ENCODE assay signal across 9 cellular contexts in the genomic region with DNA sequence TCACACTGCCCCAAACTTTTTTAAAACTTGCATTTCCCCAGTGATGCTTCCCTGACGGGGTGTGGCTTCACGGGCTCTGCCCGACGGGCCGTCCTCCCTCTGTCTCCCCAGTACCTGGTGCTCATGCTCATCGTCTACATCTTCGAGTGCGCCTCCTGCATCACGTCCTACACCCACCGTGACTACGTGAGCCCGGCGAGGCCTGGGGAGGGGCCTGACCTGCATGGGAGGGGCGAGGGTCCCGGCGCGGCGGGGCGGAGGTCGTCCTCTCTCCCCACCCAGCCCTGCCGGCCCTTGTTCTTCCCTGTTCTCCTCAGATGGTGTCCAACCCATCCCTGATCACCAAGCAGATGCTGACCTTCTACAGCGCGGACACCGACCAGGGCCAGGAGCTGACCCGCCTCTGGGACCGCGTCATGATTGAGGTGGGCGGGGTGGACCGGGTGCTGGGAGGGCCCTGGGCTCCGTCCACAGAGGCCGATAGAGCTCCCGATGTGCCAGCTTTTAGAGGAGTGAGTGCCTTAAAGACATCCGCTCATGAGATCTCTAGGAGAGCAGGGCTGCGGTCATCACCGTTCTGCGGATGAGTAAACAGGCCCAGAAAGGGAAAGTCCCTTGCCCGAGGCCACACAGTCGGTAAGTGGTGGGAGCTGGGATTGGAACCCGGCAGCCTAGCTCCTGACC. TPM values are rescaled to one million over a fixed set of nuclear protein-coding genes. Genes with fewer than 3 reads are reported as not detected.
A peak's percentile ranks its signal among the peaks of the same experiment; 100 is the strongest.
DNase-seq lines count a peak whose midpoint lies in the region; ATAC-seq and TF ChIP-seq lines count a peak whose summit lies in the region.
"Had no signal": no experiment of that assay in that cellular context is flagged by ENCODE, and none has a peak within 500 bp of the region (broad histone marks: within the 10 kb centered on the region; RNA-seq: fewer than 3 reads in every experiment).

No MANE protein-coding gene starts in this region.

- no peak overlapping the region for H3K27ac ChIP-seq in gastrocnemius medialis

- no peaks in the 10 kb centered on the region for H3K36me3 ChIP-seq in gastrocnemius medialis

- peak overlapping the region; percentile 63 for H3K27ac Mint-ChIP-seq in activated T-helper 2 cell treated with anti-CD3 and anti-CD28 coated beads, Interferon-gamma antibody, Interleukin-2, Interleukin-4, amounts not matched to agents 10 μg/mL and 5 μg/mL and 100 μg/mL, durations not matched to agents 14 hours and 24 hours and 36 hours

- H3K4me1 ChIP-seq in gastrocnemius medialis: no peaks in the 10 kb centered on the region

- DNase-seq in GM04504 (ENCODE audit: low read depth): peak; percentile 46
- DNase-seq in NCI-H460 (ENCODE audit: extremely low read depth, low read depth): peak; percentile 33
- peak; percentile 43 for DNase-seq in activated T-helper 2 cell treated with anti-CD3 and anti-CD28 coated beads, Interferon-gamma antibody, Interleukin-2, Interleukin-4, amounts not matched to agents 10 μg/mL and 5 μg/mL and 100 μg/mL, durations not matched to agents 14 hours and 24 hours and 36 hours (ENCODE audit: low spot score)
- peak; percentile 84 for DNase-seq in glomerular visceral epithelial cell (ENCODE audit: extremely low spot score)
- no peak for DNase-seq in gastrocnemius medialis
- DNase-seq in NK-92 treated with Interleukin-12 subunit alpha and Interleukin-12 subunit beta, amount 100 ng/mL, for 24 hours (lab: John Stamatoyannopoulos, UW): no peak
- no peak for DNase-seq in cortex of kidney (lab: John Stamatoyannopoulos, UW)

- no peaks in the 10 kb centered on the region for H3K9me3 Mint-ChIP-seq in activated T-helper 2 cell treated with anti-CD3 and anti-CD28 coated beads, Interferon-gamma antibody, Interleukin-2, Interleukin-4, amounts not matched to agents 10 μg/mL and 5 μg/mL and 100 μg/mL, durations not matched to agents 14 hours and 24 hours and 36 hours

- TF ChIP-seq CTCF in gastrocnemius medialis (IDR thresholded peaks at IDR 0.05 in 4 of 5, conservative IDR thresholded peaks at IDR 0.05 in 1 of 5): no peak

- H3K4me3 ChIP-seq in gastrocnemius medialis: peak overlapping the region; percentile 8 to 38 (median 25)

- H3K9me3 ChIP-seq in gastrocnemius medialis: no peaks in the 10 kb centered on the region

- H3K27me3 Mint-ChIP-seq in activated T-helper 2 cell treated with anti-CD3 and anti-CD28 coated beads, Interferon-gamma antibody, Interleukin-2, Interleukin-4, amounts not matched to agents 10 μg/mL and 5 μg/mL and 100 μg/mL, durations not matched to agents 14 hours and 24 hours and 36 hours (ENCODE audit: low read depth): peaks cover 36% of the 10 kb centered on the region

- peak overlapping the region; percentile 83 for H3K4me3 Mint-ChIP-seq in activated T-helper 2 cell treated with anti-CD3 and anti-CD28 coated beads, Interferon-gamma antibody, Interleukin-2, Interleukin-4, amounts not matched to agents 10 μg/mL and 5 μg/mL and 100 μg/mL, durations not matched to agents 14 hours and 24 hours and 36 hours (ENCODE audit: low read depth)

- peaks cover 20 to 27% (median 26%) of the 10 kb centered on the region in 3 donors for H3K27me3 ChIP-seq in gastrocnemius medialis

- TF ChIP-seq POLR2A in gastrocnemius medialis (IDR thresholded peaks at IDR 0.05): no peak

- in situ Hi-C loops in gastrocnemius medialis (cut with MboI; ENCODE audit: low sequenced_read_pairs in 4 of 4): no loop called here

- ATAC-seq in gastrocnemius medialis: no peak
- ATAC-seq in GM18519 (IDR thresholded peaks at IDR 0.05; ENCODE audit: low FRiP score, unreplicated experiment): no peak

- H3K36me3 Mint-ChIP-seq in activated T-helper 2 cell treated with anti-CD3 and anti-CD28 coated beads, Interferon-gamma antibody, Interleukin-2, Interleukin-4, amounts not matched to agents 10 μg/mL and 5 μg/mL and 100 μg/mL, durations not matched to agents 14 hours and 24 hours and 36 hours (ENCODE audit: low read depth): no peaks in the 10 kb centered on the region

- intact Hi-C loops in activated T-helper 2 cell treated with anti-CD3 and anti-CD28 coated beads, Interferon-gamma antibody, Interleukin-2, Interleukin-4, amounts not matched to agents 10 μg/mL and 5 μg/mL and 100 μg/mL, durations not matched to agents 14 hours and 24 hours and 36 hours (cut with micrococcal nuclease): loop anchor here (2.0 kb wide), 1 partner anchor 40 kb away; no protein-coding TSS in a partner anchor
- intact Hi-C loops in gastrocnemius medialis (cut with DNase I; ENCODE audit: low total_unique reads): no loop called here

- H3K4me1 Mint-ChIP-seq in activated T-helper 2 cell treated with anti-CD3 and anti-CD28 coated beads, Interferon-gamma antibody, Interleukin-2, Interleukin-4, amounts not matched to agents 10 μg/mL and 5 μg/mL and 100 μg/mL, durations not matched to agents 14 hours and 24 hours and 36 hours (ENCODE audit: low read depth): peaks cover 13% of the 10 kb centered on the region

RNA-seq across cellular contexts. Expression of a gene that starts 6.9 kb away (rescaled TPM):
- 0.25 TPM in 1 of 2 replicates, not detected in the other for total RNA-seq in NCI-H460 (2014; rRNA removed; shearing (Covaris generic))
- polyA plus RNA-seq in NCI-H460 (2014; cell fraction: nucleus; rRNA removed): not detected in 2 replicates
- 0.59 and 1.2 TPM in 2 replicates for total RNA-seq in activated T-helper 2 cell treated with anti-CD3 and anti-CD28 coated beads, Interferon-gamma antibody, Interleukin-2, Interleukin-4, amounts not matched to agents 10 μg/mL and 5 μg/mL and 100 μg/mL, durations not matched to agents 14 hours and 24 hours and 36 hours
- not detected for total RNA-seq in gastrocnemius medialis

RNA-seq across cellular contexts. Expression of a gene that starts 25.1 kb away (rescaled TPM):
- 297 and 343 TPM in 2 replicates for total RNA-seq in NCI-H460 (2014; rRNA removed; shearing (Covaris generic))
- 211 and 366 TPM in 2 replicates for polyA plus RNA-seq in NCI-H460 (2014; cell fraction: nucleus; rRNA removed)
- total RNA-seq in activated T-helper 2 cell treated with anti-CD3 and anti-CD28 coated beads, Interferon-gamma antibody, Interleukin-2, Interleukin-4, amounts not matched to agents 10 μg/mL and 5 μg/mL and 100 μg/mL, durations not matched to agents 14 hours and 24 hours and 36 hours: 431 and 461 TPM in 2 replicates
- total RNA-seq in gastrocnemius medialis: 1,000 to 10,000 TPM in 2 of 4 donors, 100 to 1,000 TPM in 2; 899 to 1,245 (median 976) TPM

RNA-seq across cellular contexts. Expression of a gene that starts 31.1 kb away (rescaled TPM):
- total RNA-seq in NCI-H460 (2014; rRNA removed; shearing (Covaris generic)): not detected in 2 replicates
- not detected in 2 replicates for polyA plus RNA-seq in NCI-H460 (2014; cell fraction: nucleus; rRNA removed)
- total RNA-seq in activated T-helper 2 cell treated with anti-CD3 and anti-CD28 coated beads, Interferon-gamma antibody, Interleukin-2, Interleukin-4, amounts not matched to agents 10 μg/mL and 5 μg/mL and 100 μg/mL, durations not matched to agents 14 hours and 24 hours and 36 hours: 231 and 234 TPM in 2 replicates
- not detected for total RNA-seq in gastrocnemius medialis

RNA-seq across cellular contexts. Expression of a gene that starts 31.7 kb away (rescaled TPM):
- total RNA-seq in NCI-H460 (2014; rRNA removed; shearing (Covaris generic)): 0.30 TPM in 1 of 2 replicates, not detected in the other
- 3.8 and 9.0 TPM in 2 replicates for polyA plus RNA-seq in NCI-H460 (2014; cell fraction: nucleus; rRNA removed)
- total RNA-seq in activated T-helper 2 cell treated with anti-CD3 and anti-CD28 coated beads, Interferon-gamma antibody, Interleukin-2, Interleukin-4, amounts not matched to agents 10 μg/mL and 5 μg/mL and 100 μg/mL, durations not matched to agents 14 hours and 24 hours and 36 hours: 1.0 and 1.6 TPM in 2 replicates
- under 1 TPM in 1 of 4 donors, not detected in 3; 0.23 TPM for total RNA-seq in gastrocnemius medialis
- total RNA-seq: T-helper 1 cell treated with Interleukin-12 subunit alpha and Interleukin-12 subunit beta and Interleukin-4 antibody, amounts not matched to agents 30 ng/mL and 1 ng/mL, for 36 hours had no signal

RNA-seq across cellular contexts. Expression of a gene that starts 44.4 kb away (rescaled TPM):
- 72.5 and 80.0 TPM in 2 replicates for total RNA-seq in NCI-H460 (2014; rRNA removed; shearing (Covaris generic))
- 67.3 and 70.4 TPM in 2 replicates for polyA plus RNA-seq in NCI-H460 (2014; cell fraction: nucleus; rRNA removed)
- 101 and 102 TPM in 2 replicates for total RNA-seq in activated T-helper 2 cell treated with anti-CD3 and anti-CD28 coated beads, Interferon-gamma antibody, Interleukin-2, Interleukin-4, amounts not matched to agents 10 μg/mL and 5 μg/mL and 100 μg/mL, durations not matched to agents 14 hours and 24 hours and 36 hours
- 10 to 100 TPM; 45.8 to 77.8 (median 75.4) TPM for total RNA-seq in gastrocnemius medialis

Comparison
In these comparisons a context has a peak if more than half of its experiments do, and no peak if none do; other contexts are left out.
1. DNase-seq: peak in GM04504 (single experiment), NCI-H460 (single experiment), activated T-helper 2 cell treated with anti-CD3 and anti-CD28 coated beads, Interferon-gamma antibody, Interleukin-2, Interleukin-4, amounts not matched to agents 10 μg/mL and 5 μg/mL and 100 μg/mL, durations not matched to agents 14 hours and 24 hours and 36 hours (single experiment) and glomerular visceral epithelial cell (single experiment); none in gastrocnemius medialis (0 of 2), NK-92 treated with Interleukin-12 subunit alpha and Interleukin-12 subunit beta, amount 100 ng/mL, for 24 hours (single experiment) and cortex of kidney (single experiment).
2. RNA of a gene that starts 31.1 kb away (total RNA-seq): 231 to 234 TPM in activated T-helper 2 cell treated with anti-CD3 and anti-CD28 coated beads, Interferon-gamma antibody, Interleukin-2, Interleukin-4, amounts not matched to agents 10 μg/mL and 5 μg/mL and 100 μg/mL, durations not matched to agents 14 hours and 24 hours and 36 hours; not detected in NCI-H460 and not detected in gastrocnemius medialis; every median in the first group is over 100 times any median in the second.